32 cellular contexts compared by ENCODE assay signal in genomic region chr4:181271241-181271640, GRCh38.
"Had no signal": no experiment of that assay in that cellular context is flagged by ENCODE, and none has a peak within 500 bp of the region (broad histone marks: within the 10 kb centered on the region; RNA-seq: fewer than 3 reads in every experiment).

No MANE protein-coding gene starts in this region.

- H3K9me3 ChIP-seq: adrenal gland, ascending aorta, body of pancreas, breast epithelium had no signal

- ATAC-seq: activated naive CD4-positive, alpha-beta T cell treated with anti-CD3 and anti-CD28 coated beads, Interleukin-2, amount 50 U/mL, for 72 hours; activated naive CD8-positive, alpha-beta T cell treated with anti-CD3 and anti-CD28 coated beads, Interleukin-2, amount 50 U/mL, for 24 hours; activated T-cell treated with anti-CD3 and anti-CD28 coated beads, Interleukin-2, amount 50 U/mL, for 4 hours; activated T-cell treated with anti-CD3 and anti-CD28 coated beads, Interleukin-2, amount 50 U/mL, for 72 hours; activated T-helper 17 cell treated with anti-CD3 and anti-CD28 coated beads, Interleukin-2, amount 50 U/mL, for 72 hours; body of pancreas had no signal

- H3K4me3 ChIP-seq: adrenal gland, ascending aorta, body of pancreas, breast epithelium, cardiac muscle cell had no signal

- H3K4me1 ChIP-seq: adrenal gland, ascending aorta, body of pancreas, breast epithelium had no signal

- H3K27ac ChIP-seq: adrenal gland, ascending aorta, body of pancreas, brain microvascular endothelial cell, breast epithelium, cardiac muscle cell had no signal

- H3K36me3 ChIP-seq: adrenal gland, ascending aorta, brain microvascular endothelial cell, breast epithelium, cardiac muscle cell had no signal

- H3K27me3 ChIP-seq: adrenal gland, ascending aorta, body of pancreas, brain microvascular endothelial cell, breast epithelium, cardiac muscle cell had no signal

- DNase-seq: activated effector memory CD4-positive, alpha-beta T cell treated with anti-CD3 and anti-CD28 coated beads, Interleukin-2, amount 50 U/mL, for 16 hours; activated effector memory CD4-positive, alpha-beta T cell treated with Interleukin-2 at 50 U/mL for 16 hours; activated gamma-delta T cell; activated gamma-delta T cell treated with Interleukin-2 at 50 U/mL for 16 hours; activated naive CD4-positive, alpha-beta T cell; activated naive CD4-positive, alpha-beta T cell treated with anti-CD3 and anti-CD28 coated beads for 36 hours; activated naive CD4-positive, alpha-beta T cell treated with anti-CD3 and anti-CD28 coated beads, Interleukin-2, amount 10 ng/mL, durations not matched to agents 7 days and 5 days; activated naive CD4-positive, alpha-beta T cell treated with anti-CD3 and anti-CD28 coated beads, Interleukin-2, amount 50 U/mL, for 16 hours; activated naive CD4-positive, alpha-beta T cell treated with Interleukin-2 at 50 U/mL for 16 hours; activated naive CD8-positive, alpha-beta T cell treated with anti-CD3 and anti-CD28 coated beads for 36 hours; activated naive CD8-positive, alpha-beta T cell treated with anti-CD3 and anti-CD28 coated beads, Interleukin-2, amount 10 ng/mL, durations not matched to agents 7 days and 5 days; activated naive CD8-positive, alpha-beta T cell treated with anti-CD3 and anti-CD28 coated beads, Interleukin-2, amount 50 U/mL, for 24 hours; activated T-cell treated with anti-CD3 and anti-CD28 coated beads, Interleukin-2, amount 50 U/mL, for 1 hour; activated T-cell treated with anti-CD3 and anti-CD28 coated beads, Interleukin-2, amount 50 U/mL, for 24 hours; activated T-cell treated with anti-CD3 and anti-CD28 coated beads, Interleukin-2, amount 50 U/mL, for 4 hours; activated T-cell treated with anti-CD3 and anti-CD28 coated beads, Interleukin-2, amount 50 U/mL, for 48 hours; activated T-cell treated with anti-CD3 and anti-CD28 coated beads, Interleukin-2, amount 50 U/mL, for 72 hours; adrenal gland; amniotic stem cell; amygdala; anterior cingulate cortex; aorta; body of pancreas; brain microvascular endothelial cell; caudate nucleus; central memory CD4-positive, alpha-beta T cell; cerebellar nuclear complex had no signal
